ENCODE assay signal across 18 cellular contexts in genomic region chr18:73563345-73563744, GRCh38.
DNase-seq lines count a peak whose midpoint lies in the region; TF ChIP-seq lines count a peak whose summit lies in the region.
"Had no signal": no experiment of that assay in that cellular context is flagged by ENCODE, and none has a peak within 500 bp of the region (broad histone marks: within the 10 kb centered on the region; RNA-seq: fewer than 3 reads in every experiment).

No MANE protein-coding gene starts in this region.

- no peaks in the 10 kb centered on the region for H3K4me1 ChIP-seq in BE2C
- H3K4me1 ChIP-seq: thyroid gland had no signal

- H3K36me3 ChIP-seq in BE2C: no peaks in the 10 kb centered on the region
- H3K36me3 ChIP-seq: thyroid gland had no signal

- H3K27me3 ChIP-seq in BE2C: no peaks in the 10 kb centered on the region
- H3K27me3 ChIP-seq: thyroid gland had no signal

- no peak for TF ChIP-seq CTCF in BE2C (IDR thresholded peaks at IDR 0.05; ENCODE audit: low read depth, low read length)

- no peaks in the 10 kb centered on the region for H3K9me3 ChIP-seq in BE2C
- H3K9me3 ChIP-seq: thyroid gland had no signal

- no peak overlapping the region for H3K4me3 ChIP-seq in BE2C (ENCODE audit: low read depth, low read length)
- H3K4me3 ChIP-seq: GM23338, thyroid gland had no signal

- DNase-seq in AG08396 (ENCODE audit: low spot score) (peak; percentile 24), M059J (ENCODE audit: low read depth) (peak; percentile 57), dedifferentiated amniotic fluid mesenchymal stem cell (ENCODE audit: extremely low spot score) (peak; percentile 75), kidney tubule cell (ENCODE audit: low spot score) (peak; percentile 68), HCEC 1CT (no peak), BE2C (no peak)
- no peak for DNase-seq in stimulated activated CD4-positive, alpha-beta T cell treated with anti-CD3 and anti-CD28 coated beads, Interleukin-15, amount 100 ng/mL, for 24 hours
- no peak for DNase-seq in activated CD4-positive, alpha-beta T cell treated with anti-CD3 and anti-CD28 coated beads, Interleukin-2, amount 50 U/mL, for 48 hours
- DNase-seq: activated CD4-positive, alpha-beta T cell treated with anti-CD3 and anti-CD28 coated beads, Interleukin-2, amount 50 U/mL, for 1 hour; activated naive CD8-positive, alpha-beta T cell treated with anti-CD3 and anti-CD28 coated beads, Interleukin-2, amount 10 ng/mL, durations not matched to agents 7 days and 5 days; activated T-cell treated with anti-CD3 and anti-CD28 coated beads, Interleukin-2, amount 50 U/mL, for 24 hours; DMS 273 treated with DMSO at 0.1 percent for 48 hours; nephron progenitor cell; Right ventricle myocardium superior; stimulated activated CD4-positive, alpha-beta T cell treated with anti-CD3 and anti-CD28 coated beads, Interleukin-2, amount 100 ng/mL, for 48 hours; stimulated activated CD8-positive, alpha-beta memory T cell treated with anti-CD3 and anti-CD28 coated beads, Interleukin-4, amount 100 ng/mL, for 48 hours; thyroid gland had no signal

Comparison
In these comparisons a context has a peak if more than half of its experiments do, and no peak if none do; other contexts are left out.
1. DNase-seq: peak in AG08396 (single experiment), M059J (single experiment), dedifferentiated amniotic fluid mesenchymal stem cell (single experiment) and kidney tubule cell (single experiment); none in HCEC 1CT (single experiment), stimulated activated CD4-positive, alpha-beta T cell treated with anti-CD3 and anti-CD28 coated beads, Interleukin-15, amount 100 ng/mL, for 24 hours (single experiment), activated CD4-positive, alpha-beta T cell treated with anti-CD3 and anti-CD28 coated beads, Interleukin-2, amount 50 U/mL, for 48 hours (0 of 2) and BE2C (single experiment).